19 cellular contexts compared by ENCODE assay signal in genomic region chr22:17796695-17797094, GRCh38.
"Had no signal": no experiment of that assay in that cellular context is flagged by ENCODE, and none has a peak within 500 bp of the region (broad histone marks: within the 10 kb centered on the region; RNA-seq: fewer than 3 reads in every experiment).

No MANE protein-coding gene starts in this region.

- H3K27ac ChIP-seq: breast epithelium, gastroesophageal sphincter, heart left ventricle, left lung, stomach, VCaP had no signal

- H3K27ac Mint-ChIP-seq: activated naive CD4-positive, alpha-beta T cell treated with anti-CD3 and anti-CD28 coated beads, Interleukin-2, amount 50 U/mL, for 24 hours; progenitor cell of endocrine pancreas had no signal

- H3K4me3 Mint-ChIP-seq: activated naive CD4-positive, alpha-beta T cell treated with anti-CD3 and anti-CD28 coated beads, Interleukin-2, amount 50 U/mL, for 24 hours had no signal

- H3K36me3 Mint-ChIP-seq: activated naive CD4-positive, alpha-beta T cell treated with anti-CD3 and anti-CD28 coated beads, Interleukin-2, amount 50 U/mL, for 24 hours had no signal

- DNase-seq: activated CD4-positive, alpha-beta T cell treated with anti-CD3 and anti-CD28 coated beads for 1 hour; activated gamma-delta T cell; cerebellar nuclear complex; cortex of kidney; effector CD8-positive, alpha-beta T cell; heart left ventricle; mammary epithelial cell; stimulated activated CD4-positive, alpha-beta T cell treated with anti-CD3 and anti-CD28 coated beads, Interleukin-12 subunit alpha, Interleukin-12 subunit beta, amount 100 ng/mL, for 4 hours; stimulated activated CD4-positive, alpha-beta T cell treated with anti-CD3 and anti-CD28 coated beads, Interleukin-1b, Interleukin-23, amount 100 ng/mL, for 48 hours; stomach; trophoblast cell had no signal

- ATAC-seq: esophagus mucosa, gastroesophageal sphincter, heart left ventricle, left lung had no signal

- H3K9me3 ChIP-seq: breast epithelium, gastroesophageal sphincter, heart left ventricle, left lung, stomach had no signal

- H3K27me3 ChIP-seq: breast epithelium, gastroesophageal sphincter, heart left ventricle, left lung, stomach had no signal

- H3K27me3 Mint-ChIP-seq: activated naive CD4-positive, alpha-beta T cell treated with anti-CD3 and anti-CD28 coated beads, Interleukin-2, amount 50 U/mL, for 24 hours had no signal

- H3K36me3 ChIP-seq: breast epithelium, left lung had no signal

- FAIRE-seq: astrocyte had no signal

- H3K9me3 Mint-ChIP-seq: activated naive CD4-positive, alpha-beta T cell treated with anti-CD3 and anti-CD28 coated beads, Interleukin-2, amount 50 U/mL, for 24 hours had no signal

- H3K4me1 ChIP-seq: breast epithelium, gastroesophageal sphincter, left lung had no signal

- H3K4me3 ChIP-seq: breast epithelium, gastroesophageal sphincter, heart left ventricle, left lung, stomach had no signal
